8 cellular contexts compared by ENCODE assay signal in the genomic region with DNA sequence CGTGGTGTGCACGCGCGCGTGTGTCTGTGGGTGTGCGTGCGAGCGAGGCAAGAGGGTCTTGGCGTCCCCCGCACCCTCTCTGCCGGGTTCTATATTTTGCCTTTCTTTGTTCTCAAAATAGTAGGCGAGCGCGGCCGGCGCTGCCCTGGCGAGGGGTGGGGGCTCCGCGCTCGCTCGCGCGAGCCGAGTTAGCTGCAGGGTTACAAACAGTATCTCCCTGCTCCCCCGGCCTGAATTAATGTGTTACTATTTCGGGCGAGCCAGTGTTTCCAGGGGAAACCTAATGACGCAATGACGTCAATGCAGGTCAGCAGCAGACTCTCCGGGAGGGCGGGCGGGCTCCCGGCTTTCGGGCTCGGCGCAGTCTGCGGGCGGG.
A peak's percentile ranks its signal among the peaks of the same experiment; 100 is the strongest.
DNase-seq lines count a peak whose midpoint lies in the region; ATAC-seq and TF ChIP-seq lines count a peak whose summit lies in the region.

No MANE protein-coding gene starts in this region.

- H3K9me3 Mint-ChIP-seq in endothelial cell (ENCODE audit: unreplicated experiment) = no peaks in the 10 kb centered on the region

- peak overlapping the region; percentile 65 for H3K4me3 ChIP-seq in adipocyte (ENCODE audit: low read length)
- H3K4me3 ChIP-seq in hepatocyte = peak overlapping the region; percentile 58
- H3K4me3 ChIP-seq in rectal smooth muscle tissue (ENCODE audit: low read length) = peak overlapping the region; percentile 47

- H3K27me3 ChIP-seq in adipocyte (replicated peaks; ENCODE audit: control insufficient read depth, insufficient read depth, low read length) (peaks cover 70% of the 10 kb centered on the region), hepatocyte (peaks cover 82% of the 10 kb centered on the region), rectal smooth muscle tissue (ENCODE audit: control insufficient read depth, insufficient read depth, low read length) (peaks cover 35% of the 10 kb centered on the region)

- no peak for ATAC-seq in HG03175 (IDR thresholded peaks at IDR 0.05; ENCODE audit: unreplicated experiment)

- peaks cover 9% of the 10 kb centered on the region for H3K4me1 Mint-ChIP-seq in endothelial cell (ENCODE audit: unreplicated experiment)

- TF ChIP-seq CTCF in hepatocyte (IDR thresholded peaks at IDR 0.05; ENCODE audit: poor library complexity) = no peak
- no peak for TF ChIP-seq CTCF in endothelial cell (IDR thresholded peaks at IDR 0.05; ENCODE audit: unreplicated experiment)

- H3K36me3 Mint-ChIP-seq in endothelial cell (ENCODE audit: low read depth, unreplicated experiment) = peaks cover 4% of the 10 kb centered on the region

- no peaks in the 10 kb centered on the region for H3K9me2 ChIP-seq in hepatocyte (replicated peaks; ENCODE audit: insufficient read depth)

- H3K4me2 ChIP-seq in hepatocyte = peak overlapping the region; percentile 100

- H3K4me1 ChIP-seq in adipocyte (ENCODE audit: control insufficient read depth, insufficient read depth, low read length) (peaks cover 15% of the 10 kb centered on the region), hepatocyte (ENCODE audit: insufficient read depth) (peaks cover 6% of the 10 kb centered on the region), rectal smooth muscle tissue (ENCODE audit: control insufficient read depth, insufficient read depth, low read length) (no peaks in the 10 kb centered on the region)

- H3K27ac ChIP-seq in hepatocyte = no peak overlapping the region
- no peak overlapping the region for H3K27ac ChIP-seq in rectal smooth muscle tissue (ENCODE audit: low read depth, low read length)

- peak overlapping the region; percentile 74 for H2AFZ ChIP-seq in hepatocyte

- DNase-seq in activated T-cell treated with anti-CD3 and anti-CD28 coated beads, Interleukin-2, amount 50 U/mL, for 1 hour = peak; percentile 26
- no peak for DNase-seq in activated T-cell treated with anti-CD3 and anti-CD28 coated beads for 4 hours
- DNase-seq in NCI-H2171 (lab: John Stamatoyannopoulos, UW) = peak; percentile 75
- peak; percentile 58 for DNase-seq in adipocyte (ENCODE audit: low read depth)
- DNase-seq in hepatocyte (ENCODE audit: low spot score) = peak; percentile 76
- DNase-seq in endothelial cell (ENCODE audit: low spot score) = no peak

- 1% methylated on average over 33 of the region's 38 CpGs for WGBS in hepatocyte (ENCODE audit: low lambda C conversion rate, missing lambda C conversion rate)

- H3K27ac Mint-ChIP-seq in endothelial cell (ENCODE audit: unreplicated experiment) = no peak overlapping the region

- H3K9ac ChIP-seq in adipocyte (ENCODE audit: low read length) (no peak overlapping the region), rectal smooth muscle tissue (ENCODE audit: low read length) (no peak overlapping the region)

- no peaks in the 10 kb centered on the region for H3K79me2 ChIP-seq in hepatocyte

- H3K27me3 Mint-ChIP-seq in endothelial cell (ENCODE audit: unreplicated experiment) = peaks cover 41% of the 10 kb centered on the region

- no peaks in the 10 kb centered on the region for H4K20me1 ChIP-seq in hepatocyte (ENCODE audit: insufficient read depth, poor library complexity, severe bottlenecking)

- no peak overlapping the region for H3K4me3 Mint-ChIP-seq in endothelial cell (ENCODE audit: unreplicated experiment)

- H3K9me3 ChIP-seq in adipocyte (ENCODE audit: control insufficient read depth, low read length) (no peaks in the 10 kb centered on the region), hepatocyte (ENCODE audit: low read depth) (no peaks in the 10 kb centered on the region)

- H3K36me3 ChIP-seq in adipocyte (ENCODE audit: control insufficient read depth, insufficient read depth, low read length, severe bottlenecking) (no peaks in the 10 kb centered on the region), hepatocyte (replicated peaks; ENCODE audit: insufficient read depth, low read depth) (no peaks in the 10 kb centered on the region), rectal smooth muscle tissue (ENCODE audit: control insufficient read depth, insufficient read depth, low read length) (no peaks in the 10 kb centered on the region)

Comparison
In these comparisons a context has a peak if more than half of its experiments do, and no peak if none do; other contexts are left out.
1. DNase-seq: peak in activated T-cell treated with anti-CD3 and anti-CD28 coated beads, Interleukin-2, amount 50 U/mL, for 1 hour (single experiment), NCI-H2171 (single experiment), adipocyte (single experiment) and hepatocyte (single experiment); none in activated T-cell treated with anti-CD3 and anti-CD28 coated beads for 4 hours (single experiment) and endothelial cell (single experiment).
2. Peak in every context shown above with its lines, with median percentiles within 50 percentile points of each other: H3K4me3 ChIP-seq.